Comparison of ENCODE assay signal across 27 cellular contexts in the genomic region with DNA sequence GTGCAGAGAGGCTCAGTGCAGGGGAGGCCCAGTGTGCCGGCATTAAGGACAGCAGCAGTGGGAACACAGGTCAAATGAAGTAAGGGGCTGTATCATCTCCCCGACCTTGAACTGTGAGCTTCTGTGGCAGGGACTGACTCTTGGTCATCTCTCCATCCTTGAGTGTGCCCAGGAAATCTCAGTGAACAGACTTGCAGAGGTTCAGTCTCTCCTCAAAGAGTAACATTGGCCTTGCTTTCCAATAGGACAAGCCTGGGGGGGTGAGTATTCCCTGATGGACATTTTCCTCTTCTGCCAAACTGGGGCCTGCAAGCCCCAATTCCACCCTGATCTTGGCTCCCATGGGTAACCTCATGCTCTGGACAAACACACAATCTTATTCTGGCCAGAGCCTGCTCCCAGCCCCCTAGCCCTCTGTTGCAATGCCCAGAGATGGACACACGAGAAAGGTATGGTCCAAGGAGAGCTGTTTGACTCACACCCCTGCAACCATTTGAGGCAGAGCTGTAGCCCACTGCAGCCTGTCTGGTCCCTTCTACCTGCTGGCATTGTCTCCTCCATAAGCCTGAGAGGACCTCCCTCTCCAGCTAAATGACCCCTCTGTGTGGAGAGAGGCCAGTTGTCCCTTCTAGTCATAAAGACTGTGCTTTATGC. TPM values are rescaled to one million over a fixed set of nuclear protein-coding genes. Genes with fewer than 3 reads are reported as not detected.
A peak's percentile ranks its signal among the peaks of the same experiment; 100 is the strongest.
DNase-seq lines count a peak whose midpoint lies in the region; ATAC-seq and TF ChIP-seq lines count a peak whose summit lies in the region.
"Had no signal": no experiment of that assay in that cellular context is flagged by ENCODE, and none has a peak within 500 bp of the region (broad histone marks: within the 10 kb centered on the region; RNA-seq: fewer than 3 reads in every experiment).

No MANE protein-coding gene starts in this region.

- CTCF ChIA-PET in CD8-positive, alpha-beta T cell (lab: Charles Lee): interaction anchor here (0.6 kb wide), 1 partner anchor 569 kb away, joined by 4 read pairs; no protein-coding TSS in a partner anchor

- TF ChIP-seq POLR2A in sigmoid colon (IDR thresholded peaks at IDR 0.05): no peak

- whole genome bisulfite sequencing in sigmoid colon, 2 donors: 84 to 87% methylated on average over 3 of the region's 3 CpGs

- H3K4me3 ChIP-seq in CD8-positive, alpha-beta T cell (ENCODE audit: low read depth, low read length): no peak overlapping the region
- no peak overlapping the region for H3K4me3 ChIP-seq in fibroblast of the aortic adventitia (ENCODE audit: low read depth, low read length)
- no peak overlapping the region for H3K4me3 ChIP-seq in sigmoid colon
- H3K4me3 ChIP-seq: ascending aorta, hepatocyte, prostate gland, testis had no signal

- POLR2A ChIA-PET in CD8-positive, alpha-beta T cell (lab: Charles Lee): interaction anchor here (0.6 kb wide), 1 partner anchor 19 kb away, joined by 3 read pairs; no protein-coding TSS in a partner anchor

- no peak for ATAC-seq in CD8-positive, alpha-beta T cell
- no peak for ATAC-seq in HG02938 (IDR thresholded peaks at IDR 0.05; ENCODE audit: unreplicated experiment)
- ATAC-seq: stimulated activated naive B cell treated with anti-CD40 and anti-IgM and Interleukin-4, amounts not matched to agents 10 μg/mL and 1 μg/mL and 100 μg/mL, for 72 hours had no signal

- no peaks in the 10 kb centered on the region for H3K4me1 ChIP-seq in CD8-positive, alpha-beta T cell (ENCODE audit: insufficient read depth, low read length)
- H3K4me1 ChIP-seq in sigmoid colon: peaks cover 0 to 37% (median 21%) of the 10 kb centered on the region in 4 donors
- H3K4me1 ChIP-seq: ascending aorta, prostate gland had no signal

- peak overlapping the region; percentile 4 for H3K27ac Mint-ChIP-seq in CD8-positive, alpha-beta T cell
- H3K27ac Mint-ChIP-seq in IgD-negative memory B cell: peak overlapping the region; percentile 31 to 88 (median 66)
- H3K27ac Mint-ChIP-seq: activated CD4-positive, alpha-beta memory T cell treated with anti-CD3 and anti-CD28 coated beads, Interleukin-2, amount 10 ng/mL, durations not matched to agents 7 days and 5 days; HFFc6; immature natural killer cell; nephron progenitor cell; stimulated activated naive B cell treated with anti-CD40 and anti-IgM and Interleukin-4, amounts not matched to agents 10 μg/mL and 1 μg/mL and 100 μg/mL, for 72 hours; T-helper 2 cell treated with Interferon-gamma antibody and Interleukin-4, amounts not matched to agents 5 μg/mL and 100 μg/mL, for 36 hours had no signal

- TF ChIP-seq EP300 in sigmoid colon (IDR thresholded peaks at IDR 0.05): no peak

- H3K36me3 ChIP-seq in CD8-positive, alpha-beta T cell (ENCODE audit: insufficient read depth, low read length): peaks cover 19% of the 10 kb centered on the region
- peaks cover 18 to 29% (median 22%) of the 10 kb centered on the region in 4 donors for H3K36me3 ChIP-seq in sigmoid colon

- no peaks in the 10 kb centered on the region for H3K27me3 Mint-ChIP-seq in CD8-positive, alpha-beta T cell (ENCODE audit: low read depth)
- H3K27me3 Mint-ChIP-seq in IgD-negative memory B cell: no peaks in the 10 kb centered on the region
- H3K27me3 Mint-ChIP-seq: activated CD4-positive, alpha-beta memory T cell treated with anti-CD3 and anti-CD28 coated beads, Interleukin-2, amount 10 ng/mL, durations not matched to agents 7 days and 5 days; central memory CD8-positive, alpha-beta T cell; stimulated activated naive B cell treated with anti-CD40 and anti-IgM and Interleukin-4, amounts not matched to agents 10 μg/mL and 1 μg/mL and 100 μg/mL, for 72 hours had no signal

- no peaks in the 10 kb centered on the region for H3K4me1 Mint-ChIP-seq in CD8-positive, alpha-beta T cell (ENCODE audit: low read depth)
- H3K4me1 Mint-ChIP-seq in IgD-negative memory B cell: peaks cover 21 to 29% (median 22%) of the 10 kb centered on the region in 3 donors
- H3K4me1 Mint-ChIP-seq: activated CD4-positive, alpha-beta memory T cell treated with anti-CD3 and anti-CD28 coated beads, Interleukin-2, amount 10 ng/mL, durations not matched to agents 7 days and 5 days; central memory CD8-positive, alpha-beta T cell; immature natural killer cell had no signal

- H3K9me3 Mint-ChIP-seq in CD8-positive, alpha-beta T cell: no peaks in the 10 kb centered on the region
- peaks cover under 1 to 2% (median 2%) of the 10 kb centered on the region in 3 donors for H3K9me3 Mint-ChIP-seq in IgD-negative memory B cell
- H3K9me3 Mint-ChIP-seq: activated CD4-positive, alpha-beta memory T cell treated with anti-CD3 and anti-CD28 coated beads, Interleukin-2, amount 10 ng/mL, durations not matched to agents 7 days and 5 days; central memory CD8-positive, alpha-beta T cell; HFFc6; immature natural killer cell; nephron progenitor cell; T-helper 2 cell treated with Interferon-gamma antibody and Interleukin-4, amounts not matched to agents 5 μg/mL and 100 μg/mL, for 36 hours had no signal

- no peaks in the 10 kb centered on the region for H3K27me3 ChIP-seq in CD8-positive, alpha-beta T cell (ENCODE audit: insufficient read depth, low read length)
- H3K27me3 ChIP-seq in sigmoid colon: no peaks in the 10 kb centered on the region
- H3K27me3 ChIP-seq: ascending aorta, hepatocyte, testis had no signal

- intact Hi-C loops in CD8-positive, alpha-beta T cell (cut with DNase I, micrococcal nuclease): loop anchor here in 1 of 2 experiments (10.0 kb wide), 1 partner anchor 472 kb away; no protein-coding TSS in a partner anchor
- intact Hi-C loops in sigmoid colon (cut with DNase I): no loop called here

- peaks cover 61% of the 10 kb centered on the region for H3K36me3 Mint-ChIP-seq in CD8-positive, alpha-beta T cell
- H3K36me3 Mint-ChIP-seq in IgD-negative memory B cell: peaks cover 23% of the 10 kb centered on the region

- H3K9me3 ChIP-seq in CD8-positive, alpha-beta T cell (ENCODE audit: low read length): no peaks in the 10 kb centered on the region
- no peaks in the 10 kb centered on the region for H3K9me3 ChIP-seq in sigmoid colon
- H3K9me3 ChIP-seq: ascending aorta, prostate gland, testis had no signal

- no peak overlapping the region for H3K27ac ChIP-seq in CD8-positive, alpha-beta T cell (ENCODE audit: low read depth, low read length)
- H3K27ac ChIP-seq in sigmoid colon: no peak overlapping the region
- H3K27ac ChIP-seq: ascending aorta, hepatocyte, prostate gland, testis had no signal

- no peak for DNase-seq in CD8-positive, alpha-beta T cell
- DNase-seq in fibroblast of the aortic adventitia (ENCODE audit: low read depth) (peak; percentile 12), sigmoid colon (peak; percentile 47), NCI-H187 (lab: John Stamatoyannopoulos, UW) (no peak), C1 segment of cervical spinal cord (lab: John Stamatoyannopoulos, UW) (no peak)
- DNase-seq: activated CD4-positive, alpha-beta memory T cell treated with anti-CD3 and anti-CD28 coated beads, Interleukin-2, amount 10 ng/mL, durations not matched to agents 7 days and 5 days; activated CD4-positive, CD25-positive, alpha-beta regulatory T cell; activated naive CD4-positive, alpha-beta T cell; activated T-cell treated with anti-CD3 and anti-CD28 coated beads for 4 hours; COR-L47; DMS79 treated with DMSO at 0.1 percent for 48 hours; erythroblast; HFFc6; immature natural killer cell; left ventricle myocardium superior; NCI-H1417; NCI-H2107; nephron progenitor cell; stimulated activated naive B cell treated with anti-CD40 and anti-IgM and Interleukin-4, amounts not matched to agents 10 μg/mL and 1 μg/mL and 100 μg/mL, for 72 hours; testis had no signal

- TF ChIP-seq CTCF in CD8-positive, alpha-beta T cell (IDR thresholded peaks at IDR 0.05): no peak
- TF ChIP-seq CTCF in fibroblast of the aortic adventitia (IDR thresholded peaks at IDR 0.05; ENCODE audit: insufficient read depth, low read length) (no peak), sigmoid colon (IDR thresholded peaks at IDR 0.05) (no peak)

- H3K4me3 Mint-ChIP-seq in CD8-positive, alpha-beta T cell: no peak overlapping the region
- no peak overlapping the region for H3K4me3 Mint-ChIP-seq in IgD-negative memory B cell
- H3K4me3 Mint-ChIP-seq: activated CD4-positive, alpha-beta memory T cell treated with anti-CD3 and anti-CD28 coated beads, Interleukin-2, amount 10 ng/mL, durations not matched to agents 7 days and 5 days; central memory CD8-positive, alpha-beta T cell; HFFc6; immature natural killer cell; stimulated activated naive B cell treated with anti-CD40 and anti-IgM and Interleukin-4, amounts not matched to agents 10 μg/mL and 1 μg/mL and 100 μg/mL, for 72 hours; T-helper 2 cell treated with Interferon-gamma antibody and Interleukin-4, amounts not matched to agents 5 μg/mL and 100 μg/mL, for 36 hours had no signal

RNA-seq across cellular contexts. Expression of gene TLE3, which starts 50.9 kb away (rescaled TPM):
- 100 to 1,000 TPM; 198 to 201 TPM for total RNA-seq in CD8-positive, alpha-beta T cell
- 88.7 TPM for polyA plus RNA-seq in IgD-negative memory B cell
- 10.3 and 12.3 TPM in 2 replicates for total RNA-seq in fibroblast of the aortic adventitia (ENCODE audit: low replicate concordance)
- 10 to 100 TPM; 49.5 to 82.0 (median 58.8) TPM for total RNA-seq in sigmoid colon
- 10 to 100 TPM; 16.8 to 39.3 (median 21.0) TPM for polyA plus RNA-seq in sigmoid colon

Comparison
In these comparisons a context has a peak if more than half of its experiments do, and no peak if none do; other contexts are left out.
1. DNase-seq: peak in fibroblast of the aortic adventitia (single experiment) and sigmoid colon (single experiment); none in CD8-positive, alpha-beta T cell (0 of 7), NCI-H187 (0 of 2) and C1 segment of cervical spinal cord (0 of 14).